ENCODE assay signal across 13 cellular contexts in the genomic region with DNA sequence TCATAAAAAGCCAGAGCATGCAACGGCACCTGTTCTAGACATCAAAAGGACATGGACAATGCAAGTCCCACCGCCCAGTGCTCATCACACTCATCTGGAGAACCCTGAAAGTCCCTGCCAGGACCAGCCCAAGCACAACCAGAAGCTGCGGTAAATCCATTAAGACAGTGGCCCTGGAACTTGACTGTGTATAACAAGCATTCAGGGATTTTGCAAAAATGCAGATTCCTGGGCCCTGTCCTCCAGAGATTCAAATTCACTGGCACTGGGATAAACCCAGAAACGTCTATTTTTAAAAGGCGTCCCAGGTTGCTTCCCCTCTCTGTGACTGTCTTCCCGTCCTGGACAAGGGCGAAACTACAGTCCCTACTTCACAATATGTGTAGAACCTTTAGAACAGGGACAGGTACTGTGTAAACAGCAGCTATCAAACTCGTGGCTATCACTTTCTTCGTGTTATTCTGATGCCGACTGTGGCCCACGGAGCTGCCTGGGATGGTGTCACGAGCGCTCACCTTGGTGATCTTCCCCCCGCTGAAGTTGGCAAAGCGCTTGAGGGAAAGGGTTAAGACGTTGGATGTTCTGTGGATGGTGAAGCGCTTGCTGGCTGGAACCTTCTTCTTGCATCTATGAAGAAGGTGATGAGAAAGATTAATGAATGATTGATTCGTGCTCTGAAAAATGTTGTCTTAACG. TPM values are rescaled to one million over a fixed set of nuclear protein-coding genes. Genes with fewer than 3 reads are reported as not detected.
A peak's percentile ranks its signal among the peaks of the same experiment; 100 is the strongest.
DNase-seq lines count a peak whose midpoint lies in the region; ATAC-seq, FAIRE-seq and TF ChIP-seq lines count a peak whose summit lies in the region.
"Had no signal": no experiment of that assay in that cellular context is flagged by ENCODE, and none has a peak within 500 bp of the region (broad histone marks: within the 10 kb centered on the region; RNA-seq: fewer than 3 reads in every experiment).

No MANE protein-coding gene starts in this region.

- intact Hi-C loops in endothelial cell of umbilical vein (cut with micrococcal nuclease) = no loop called here

- no peak for TF ChIP-seq CTCF in endothelial cell of umbilical vein (IDR thresholded peaks at IDR 0.05; ENCODE audit: extremely low read depth in 1 of 2, insufficient read depth in 1 of 2, low read depth in 1 of 2, low read length in 2 of 2)

- H3K27ac ChIP-seq in SK-N-MC (peak overlapping the region; percentile 89), endothelial cell of umbilical vein (ENCODE audit: insufficient read depth, low read depth, low read length) (peak overlapping the region; percentile 56)

- H3K4me2 ChIP-seq in endothelial cell of umbilical vein (ENCODE audit: insufficient read depth, low read length) = peak overlapping the region; percentile 64

- H3K27me3 Mint-ChIP-seq in activated CD8-positive, alpha-beta memory T cell treated with anti-CD3 and anti-CD28 coated beads, Interleukin-2, amount 10 ng/mL, durations not matched to agents 7 days and 5 days = no peaks in the 10 kb centered on the region
- H3K27me3 Mint-ChIP-seq in stimulated activated naive B cell treated with anti-CD40 and anti-IgM and Interleukin-4, amounts not matched to agents 10 μg/mL and 1 μg/mL and 100 μg/mL, for 72 hours = no peaks in the 10 kb centered on the region

- H3K27ac Mint-ChIP-seq in activated CD8-positive, alpha-beta memory T cell treated with anti-CD3 and anti-CD28 coated beads, Interleukin-2, amount 10 ng/mL, durations not matched to agents 7 days and 5 days = peak overlapping the region; percentile 91
- H3K27ac Mint-ChIP-seq in stimulated activated naive B cell treated with anti-CD40 and anti-IgM and Interleukin-4, amounts not matched to agents 10 μg/mL and 1 μg/mL and 100 μg/mL, for 72 hours = peak overlapping the region; percentile 33

- H3K4me1 ChIP-seq in endothelial cell of umbilical vein (ENCODE audit: control insufficient read depth, extremely low read depth, insufficient read depth, low read length) = peaks cover 19% of the 10 kb centered on the region

- H3K36me3 ChIP-seq in SK-N-MC (ENCODE audit: insufficient read depth, low read length) = peaks cover 85% of the 10 kb centered on the region
- H3K36me3 ChIP-seq in endothelial cell of umbilical vein (ENCODE audit: control insufficient read depth in 2 of 2, extremely low read depth in 1 of 2, insufficient read depth in 2 of 2, low read length in 2 of 2) = peaks cover 20 to 40% of the 10 kb centered on the region in 2 experiments

- H4K20me1 ChIP-seq in endothelial cell of umbilical vein (replicated peaks; ENCODE audit: control insufficient read depth, extremely low read depth, insufficient read depth, low read length) = no peaks in the 10 kb centered on the region

- no peak for FAIRE-seq in endothelial cell of umbilical vein (lab: Jason Lieb, UNC)
- FAIRE-seq: frontal cortex had no signal

- H2AFZ ChIP-seq in endothelial cell of umbilical vein (ENCODE audit: low read depth, low read length) = no peak overlapping the region

- H3K9me3 ChIP-seq in SK-N-MC (ENCODE audit: low read depth, low read length) = no peaks in the 10 kb centered on the region
- no peaks in the 10 kb centered on the region for H3K9me3 ChIP-seq in endothelial cell of umbilical vein (replicated peaks; ENCODE audit: control insufficient read depth, insufficient read depth, low read length)
- H3K9me3 ChIP-seq: tibial nerve had no signal

- peaks cover 68% of the 10 kb centered on the region for H3K36me3 Mint-ChIP-seq in activated CD8-positive, alpha-beta memory T cell treated with anti-CD3 and anti-CD28 coated beads, Interleukin-2, amount 10 ng/mL, durations not matched to agents 7 days and 5 days
- peaks cover 54 to 67% of the 10 kb centered on the region in 2 donors for H3K36me3 Mint-ChIP-seq in stimulated activated naive B cell treated with anti-CD40 and anti-IgM and Interleukin-4, amounts not matched to agents 10 μg/mL and 1 μg/mL and 100 μg/mL, for 72 hours

- H3K4me3 ChIP-seq in SK-N-MC = peak overlapping the region; percentile 61
- H3K4me3 ChIP-seq in endothelial cell of umbilical vein (replicated peaks in 1 of 3; ENCODE audit: insufficient read depth in 1 of 3, low read depth in 1 of 3, low read length in 3 of 3) = no peak overlapping the region
- H3K4me3 ChIP-seq: dorsolateral prefrontal cortex, tibial nerve had no signal

- H3K27me3 ChIP-seq in endothelial cell of umbilical vein (ENCODE audit: control insufficient read depth in 2 of 2, insufficient read depth in 2 of 2, low read length in 2 of 2) = no peaks in the 10 kb centered on the region
- H3K27me3 ChIP-seq: dorsolateral prefrontal cortex, tibial nerve had no signal

- DNase-seq in activated CD8-positive, alpha-beta memory T cell treated with anti-CD3 and anti-CD28 coated beads, Interleukin-2, amount 10 ng/mL, durations not matched to agents 7 days and 5 days = no peak
- no peak for DNase-seq in activated CD8-positive, alpha-beta memory T cell treated with anti-CD3 and anti-CD28 coated beads, Interleukin-2, amount 50 U/mL, for 4 hours
- no peak for DNase-seq in SK-N-MC (ENCODE audit: low read depth, low spot score)
- no peak for DNase-seq in endothelial cell of umbilical vein (ENCODE audit: low read depth, low spot score)
- DNase-seq in stimulated activated naive B cell treated with anti-CD40 and anti-IgM and Interleukin-4, amounts not matched to agents 10 μg/mL and 1 μg/mL and 100 μg/mL, for 72 hours = no peak
- DNase-seq in iPS-NIHi11 (ENCODE audit: low spot score) = no peak
- no peak for DNase-seq in putamen (ENCODE audit: low spot score)
- no peak for DNase-seq in activated CD4-positive, CD25-positive, alpha-beta regulatory T cell (lab: John Stamatoyannopoulos, UW)
- DNase-seq: ACHN, dorsolateral prefrontal cortex, NCI-H2029 treated with DMSO at 0.1 percent for 48 hours had no signal

- peaks cover 61% of the 10 kb centered on the region for H3K4me1 Mint-ChIP-seq in activated CD8-positive, alpha-beta memory T cell treated with anti-CD3 and anti-CD28 coated beads, Interleukin-2, amount 10 ng/mL, durations not matched to agents 7 days and 5 days
- H3K4me1 Mint-ChIP-seq in stimulated activated naive B cell treated with anti-CD40 and anti-IgM and Interleukin-4, amounts not matched to agents 10 μg/mL and 1 μg/mL and 100 μg/mL, for 72 hours = peaks cover 11 to 20% of the 10 kb centered on the region in 2 donors

- H3K4me3 Mint-ChIP-seq in activated CD8-positive, alpha-beta memory T cell treated with anti-CD3 and anti-CD28 coated beads, Interleukin-2, amount 10 ng/mL, durations not matched to agents 7 days and 5 days = peak overlapping the region; percentile 38
- no peak overlapping the region for H3K4me3 Mint-ChIP-seq in stimulated activated naive B cell treated with anti-CD40 and anti-IgM and Interleukin-4, amounts not matched to agents 10 μg/mL and 1 μg/mL and 100 μg/mL, for 72 hours

- no peak for TF ChIP-seq POLR2A in endothelial cell of umbilical vein (IDR thresholded peaks at IDR 0.05; ENCODE audit: low read depth, low read length)

- CTCF ChIA-PET in activated CD8-positive, alpha-beta memory T cell treated with anti-CD3 and anti-CD28 coated beads, Interleukin-2, amount 10 ng/mL, durations not matched to agents 7 days and 5 days (lab: Charles Lee) = interaction anchor here (0.9 to 2.2 kb wide), 9 partner anchors 13 to 152 kb away, joined by 3 to 12 read pairs (median 4); no protein-coding TSS in a partner anchor
- CTCF ChIA-PET in endothelial cell of umbilical vein (lab: Charles Lee) = interaction anchor here (0.8 to 2.7 kb wide), 7 partner anchors 9 to 321 kb away, joined by 3 to 11 read pairs (median 4); no protein-coding TSS in a partner anchor

- no peaks in the 10 kb centered on the region for H3K9me1 ChIP-seq in endothelial cell of umbilical vein (replicated peaks; ENCODE audit: control insufficient read depth, extremely low read depth, insufficient read depth, low read length)

- POLR2A ChIA-PET in endothelial cell of umbilical vein (lab: Charles Lee) = interaction anchor here (0.7 to 1.2 kb wide), 2 partner anchors 13 to 122 kb away, joined by 3 to 5 read pairs; no protein-coding TSS in a partner anchor

- BruUV-seq in endothelial cell of umbilical vein (replicated peaks; lab: Mats Ljungman, UMichigan) = no TSS peak

- H3K9ac ChIP-seq in SK-N-MC (ENCODE audit: insufficient read length) (peak overlapping the region; percentile 11), endothelial cell of umbilical vein (replicated peaks; ENCODE audit: extremely low read depth, insufficient read depth, low read length) (no peak overlapping the region)

- no peak for ATAC-seq in activated CD8-positive, alpha-beta memory T cell treated with anti-CD3 and anti-CD28 coated beads, Interleukin-2, amount 10 ng/mL, durations not matched to agents 7 days and 5 days
- ATAC-seq in stimulated activated naive B cell treated with anti-CD40 and anti-IgM and Interleukin-4, amounts not matched to agents 10 μg/mL and 1 μg/mL and 100 μg/mL, for 72 hours (replicated peaks) = no peak

- dilution Hi-C loops in endothelial cell of umbilical vein (cut with MboI; ENCODE audit: extremely low pct_ligation_motif_present, low sequenced_read_pairs) = no loop called here

- no peaks in the 10 kb centered on the region for H3K79me2 ChIP-seq in endothelial cell of umbilical vein (ENCODE audit: control insufficient read depth, insufficient read depth, low read length)

- no peaks in the 10 kb centered on the region for H3K9me3 Mint-ChIP-seq in activated CD8-positive, alpha-beta memory T cell treated with anti-CD3 and anti-CD28 coated beads, Interleukin-2, amount 10 ng/mL, durations not matched to agents 7 days and 5 days (ENCODE audit: low read depth)
- no peaks in the 10 kb centered on the region for H3K9me3 Mint-ChIP-seq in stimulated activated naive B cell treated with anti-CD40 and anti-IgM and Interleukin-4, amounts not matched to agents 10 μg/mL and 1 μg/mL and 100 μg/mL, for 72 hours

RNA-seq across cellular contexts. Expression of a gene that starts 22.3 kb away (rescaled TPM):
- total RNA-seq in activated CD8-positive, alpha-beta memory T cell treated with anti-CD3 and anti-CD28 coated beads, Interleukin-2, amount 10 ng/mL, durations not matched to agents 7 days and 5 days = 10 to 100 TPM; 84.5 to 94.3 TPM
- total RNA-seq in endothelial cell of umbilical vein = 46.6 and 49.8 TPM in 2 replicates
- polyA plus RNA-seq in endothelial cell of umbilical vein = 20.6 and 29.8 TPM in 2 replicates
- 16.2 TPM in 2 replicates for polyA plus RNA-seq in endothelial cell of umbilical vein (2011; cell fraction: cytosol; rRNA removed)
- 99.4 and 100 TPM in 2 replicates for polyA plus RNA-seq in endothelial cell of umbilical vein (2011; cell fraction: nucleus; rRNA removed)
- polyA plus RNA-seq in endothelial cell of umbilical vein (2012) = 37.7 and 49.1 TPM in 2 replicates
- polyA minus RNA-seq in endothelial cell of umbilical vein = 35.2 and 39.6 TPM in 2 replicates
- 23.9 TPM for polyA minus RNA-seq in endothelial cell of umbilical vein (2011; cell fraction: cytosol; rRNA and poly(A)+ RNA removed)
- polyA minus RNA-seq in endothelial cell of umbilical vein (2011; cell fraction: nucleus; rRNA and poly(A)+ RNA removed) = 41.5 and 45.4 TPM in 2 replicates

RNA-seq across cellular contexts. Expression of a gene that starts 36.2 kb away (rescaled TPM):
- 100 to 1,000 TPM; 151 to 156 TPM for total RNA-seq in activated CD8-positive, alpha-beta memory T cell treated with anti-CD3 and anti-CD28 coated beads, Interleukin-2, amount 10 ng/mL, durations not matched to agents 7 days and 5 days
- 49.9 and 54.2 TPM in 2 replicates for total RNA-seq in endothelial cell of umbilical vein
- 34.5 and 35.9 TPM in 2 replicates for polyA plus RNA-seq in endothelial cell of umbilical vein
- 25.4 and 26.5 TPM in 2 replicates for polyA plus RNA-seq in endothelial cell of umbilical vein (2011; cell fraction: cytosol; rRNA removed)
- polyA plus RNA-seq in endothelial cell of umbilical vein (2011; cell fraction: nucleus; rRNA removed) = 185 and 215 TPM in 2 replicates
- polyA plus RNA-seq in endothelial cell of umbilical vein (2012) = 37.3 and 37.4 TPM in 2 replicates
- 57.1 and 60.9 TPM in 2 replicates for polyA minus RNA-seq in endothelial cell of umbilical vein
- polyA minus RNA-seq in endothelial cell of umbilical vein (2011; cell fraction: cytosol; rRNA and poly(A)+ RNA removed) = 3.9 TPM
- polyA minus RNA-seq in endothelial cell of umbilical vein (2011; cell fraction: nucleus; rRNA and poly(A)+ RNA removed) = 50.5 and 74.1 TPM in 2 replicates
